16 cellular contexts compared by ENCODE assay signal in the genomic region with DNA sequence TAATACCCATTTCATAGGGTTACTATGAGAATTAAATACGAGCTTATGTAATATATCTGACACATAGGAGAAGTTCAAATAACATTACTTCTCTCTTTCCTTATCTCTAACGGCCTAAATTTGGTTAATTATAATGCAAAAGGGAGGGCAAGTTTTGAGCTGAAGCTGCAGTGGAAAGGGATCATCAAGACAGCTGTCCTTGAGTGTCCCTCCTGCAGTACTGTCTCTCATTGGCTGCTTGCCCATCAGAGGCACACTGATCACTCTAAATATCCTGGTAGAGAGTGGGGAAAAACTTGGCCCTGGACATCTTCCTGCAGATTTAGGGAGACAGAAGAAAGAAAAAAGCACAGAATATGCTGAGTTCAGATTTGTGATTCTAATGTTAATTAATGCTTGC.
"Had no signal": no experiment of that assay in that cellular context is flagged by ENCODE, and none has a peak within 500 bp of the region (broad histone marks: within the 10 kb centered on the region; RNA-seq: fewer than 3 reads in every experiment).

No MANE protein-coding gene starts in this region.

- H3K27me3 ChIP-seq: esophagus squamous epithelium, hepatocyte, neural progenitor cell, right lobe of liver, thyroid gland had no signal

- H3K4me2 ChIP-seq: hepatocyte had no signal

- H3K4me3 Mint-ChIP-seq: activated CD4-positive, alpha-beta T cell treated with anti-CD3 and anti-CD28 coated beads, Interleukin-2, amount 10 ng/mL, durations not matched to agents 24 days and 14 days; activated CD8-positive, alpha-beta T cell treated with anti-CD3 and anti-CD28 coated beads, Interleukin-2, amount 10 ng/mL, durations not matched to agents 7 days and 5 days; naive B cell; neural progenitor cell had no signal

- H3K79me2 ChIP-seq: hepatocyte had no signal

- DNase-seq: activated CD4-positive, alpha-beta T cell treated with anti-CD3 and anti-CD28 coated beads, Interleukin-2, amount 10 ng/mL, durations not matched to agents 24 days and 14 days; activated CD8-positive, alpha-beta memory T cell treated with anti-CD3 and anti-CD28 coated beads, Interleukin-2, amount 50 U/mL, for 4 hours; activated CD8-positive, alpha-beta T cell treated with anti-CD3 and anti-CD28 coated beads, Interleukin-2, amount 10 ng/mL, durations not matched to agents 7 days and 5 days; activated effector memory CD4-positive, alpha-beta T cell treated with anti-CD3 and anti-CD28 coated beads, Interleukin-2, amount 50 U/mL, for 16 hours; activated T-cell treated with anti-CD3 and anti-CD28 coated beads, Interleukin-2, amount 50 U/mL, for 48 hours; amniotic stem cell; effector CD8-positive, alpha-beta T cell; esophagus squamous epithelium; naive B cell; right lobe of liver; thyroid gland had no signal

- H3K27me3 Mint-ChIP-seq: naive B cell had no signal

- H3K4me3 ChIP-seq: coronary artery, esophagus squamous epithelium, hepatocyte, neural progenitor cell, right lobe of liver, thyroid gland had no signal

- H3K36me3 ChIP-seq: esophagus squamous epithelium, neural progenitor cell, right lobe of liver, thyroid gland had no signal

- H3K27ac ChIP-seq: coronary artery, esophagus squamous epithelium, hepatocyte, right lobe of liver, thyroid gland had no signal

- H3K27ac Mint-ChIP-seq: activated CD4-positive, alpha-beta T cell treated with anti-CD3 and anti-CD28 coated beads, Interleukin-2, amount 10 ng/mL, durations not matched to agents 24 days and 14 days; activated CD8-positive, alpha-beta T cell treated with anti-CD3 and anti-CD28 coated beads, Interleukin-2, amount 10 ng/mL, durations not matched to agents 7 days and 5 days; activated naive CD4-positive, alpha-beta T cell treated with anti-CD3 and anti-CD28 coated beads, Interleukin-2, amount 50 U/mL, for 72 hours; neural progenitor cell had no signal

- ATAC-seq: activated CD8-positive, alpha-beta T cell treated with anti-CD3 and anti-CD28 coated beads, Interleukin-2, amount 10 ng/mL, durations not matched to agents 7 days and 5 days; activated naive CD4-positive, alpha-beta T cell treated with anti-CD3 and anti-CD28 coated beads, Interleukin-2, amount 50 U/mL, for 72 hours; left lobe of liver; right lobe of liver had no signal

- H3K9me3 Mint-ChIP-seq: activated CD4-positive, alpha-beta T cell treated with anti-CD3 and anti-CD28 coated beads, Interleukin-2, amount 10 ng/mL, durations not matched to agents 24 days and 14 days; activated naive CD4-positive, alpha-beta T cell treated with anti-CD3 and anti-CD28 coated beads, Interleukin-2, amount 50 U/mL, for 72 hours; naive B cell; neural progenitor cell had no signal

- H3K36me3 Mint-ChIP-seq: activated naive CD4-positive, alpha-beta T cell treated with anti-CD3 and anti-CD28 coated beads, Interleukin-2, amount 50 U/mL, for 72 hours; neural progenitor cell had no signal

- H2AFZ ChIP-seq: hepatocyte, neural progenitor cell had no signal

- H3K9me3 ChIP-seq: esophagus squamous epithelium, right lobe of liver, thyroid gland had no signal
